8 cellular contexts compared by ENCODE assay signal in the genomic region with DNA sequence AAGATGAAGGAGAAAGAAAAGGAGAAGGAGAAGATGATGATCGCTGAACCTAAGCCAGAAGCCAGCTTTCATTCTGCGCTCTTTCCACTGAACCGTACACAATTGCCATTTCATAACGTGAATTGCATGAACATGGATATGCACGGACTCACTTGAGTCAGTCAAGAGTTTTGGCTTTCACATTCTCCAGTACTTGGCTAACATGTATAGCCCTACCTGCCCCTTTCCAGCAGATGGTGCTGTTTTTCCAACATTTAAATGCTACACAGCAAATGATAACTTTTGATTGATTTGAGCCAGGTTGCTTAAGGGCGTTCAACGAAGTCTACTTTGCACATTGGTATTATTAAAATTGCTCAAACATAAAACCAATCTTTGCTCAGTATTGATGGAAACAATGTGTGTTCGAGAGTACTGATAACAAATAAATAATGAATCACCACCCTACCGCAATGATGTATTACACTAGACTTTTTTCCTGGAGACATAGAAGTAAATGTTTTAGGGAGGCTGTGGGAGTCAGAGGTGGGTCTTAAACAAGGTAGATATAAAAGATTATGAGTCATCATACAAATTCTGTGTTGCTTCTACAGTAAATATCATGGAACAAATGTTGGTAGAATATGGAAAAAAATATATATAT.
DNase-seq lines count a peak whose midpoint lies in the region; TF ChIP-seq lines count a peak whose summit lies in the region.

No MANE protein-coding gene starts in this region.

- TF ChIP-seq CTCF in LNCaP clone FGC (IDR thresholded peaks at IDR 0.05; ENCODE audit: control insufficient read depth, extremely low read depth, insufficient read depth) (peak; percentile 90), RWPE1 (conservative IDR thresholded peaks at IDR 0.05; ENCODE audit: low read depth) (peak; percentile 78), epithelial cell of esophagus (IDR thresholded peaks at IDR 0.05; ENCODE audit: insufficient read depth, low read depth, low read length, missing control alignments) (peak; percentile 94)

- POLR2A ChIA-PET in RWPE1 (lab: Yijun Ruan, JAX; ENCODE audit: low non-redundant PET): no interaction called here

- DNase-seq in GM04504 (ENCODE audit: low read depth) (peak; percentile 72), HAP-1 (ENCODE audit: low spot score in 2 of 2) (peak; percentile 56 to 81), LNCaP clone FGC (ENCODE audit: low read depth) (peak; percentile 70), RWPE1 (ENCODE audit: low spot score) (peak; percentile 74), epithelial cell of esophagus (ENCODE audit: low read depth) (peak; percentile 82), middle frontal gyrus (ENCODE audit: extremely low spot score, low spot score) (peak; percentile 27)
- no peak for DNase-seq in activated CD8-positive, alpha-beta memory T cell treated with anti-CD3 and anti-CD28 coated beads, Interleukin-2, amount 50 U/mL, for 48 hours

- in situ Hi-C loops in HAP-1 (cut with MboI; ENCODE audit: low sequenced_read_pairs): loop anchor here (5.0 to 10.0 kb wide), 2 partner anchors 77 to 330 kb away; no protein-coding TSS in a partner anchor

- H2AFZ ChIP-seq in ACC112 (ENCODE audit: low read length, unreplicated experiment): peak overlapping the region; percentile 73

- no peaks in the 10 kb centered on the region for H3K79me2 ChIP-seq in ACC112 (ENCODE audit: control insufficient read depth, insufficient read depth, low read length, unreplicated experiment)

- H3K27me3 ChIP-seq in ACC112 (ENCODE audit: insufficient read depth, low read length) (no peaks in the 10 kb centered on the region), HAP-1 (ENCODE audit: low read depth) (no peaks in the 10 kb centered on the region; the same call in 1 of the 2 replicates)

- H3K36me3 ChIP-seq in ACC112 (ENCODE audit: insufficient read depth, low read length) (no peaks in the 10 kb centered on the region), HAP-1 (replicated peaks) (no peaks in the 10 kb centered on the region)

- H3K4me3 ChIP-seq in ACC112 (ENCODE audit: low read depth, low read length): peak overlapping the region; percentile 77
- no peak overlapping the region for H3K4me3 ChIP-seq in HAP-1
- peak overlapping the region; percentile 38 for H3K4me3 ChIP-seq in LNCaP clone FGC (ENCODE audit: low read depth, low read length)
- H3K4me3 ChIP-seq in epithelial cell of esophagus (ENCODE audit: low read length): no peak overlapping the region

- H3K4me1 ChIP-seq in ACC112 (ENCODE audit: control insufficient read depth, insufficient read depth, low read length, unreplicated experiment): peaks cover 17% of the 10 kb centered on the region
- no peaks in the 10 kb centered on the region; the same call in 1 of the 2 replicates for H3K4me1 ChIP-seq in HAP-1

- H3K9me3 ChIP-seq in HAP-1: no peaks in the 10 kb centered on the region

- H3K27ac ChIP-seq in ACC112 (ENCODE audit: low read depth, low read length) (peak overlapping the region; percentile 66), RWPE1 (no peak overlapping the region)

- CTCF ChIA-PET in RWPE1 (lab: Yijun Ruan, JAX): interaction anchor here (0.5 to 1.1 kb wide), 8 partner anchors 9 to 628 kb away, joined by 3 to 8 read pairs (median 4); no protein-coding TSS in a partner anchor

Comparison
In these comparisons a context has a peak if more than half of its experiments do, and no peak if none do; other contexts are left out.
1. H3K4me3 ChIP-seq: peak in ACC112 (single experiment) and LNCaP clone FGC (single experiment); none in HAP-1 (single experiment) and epithelial cell of esophagus (single experiment).
2. Peak in every context shown above with its lines, with median percentiles within 50 percentile points of each other: CTCF ChIP-seq.